In the genomic region with DNA sequence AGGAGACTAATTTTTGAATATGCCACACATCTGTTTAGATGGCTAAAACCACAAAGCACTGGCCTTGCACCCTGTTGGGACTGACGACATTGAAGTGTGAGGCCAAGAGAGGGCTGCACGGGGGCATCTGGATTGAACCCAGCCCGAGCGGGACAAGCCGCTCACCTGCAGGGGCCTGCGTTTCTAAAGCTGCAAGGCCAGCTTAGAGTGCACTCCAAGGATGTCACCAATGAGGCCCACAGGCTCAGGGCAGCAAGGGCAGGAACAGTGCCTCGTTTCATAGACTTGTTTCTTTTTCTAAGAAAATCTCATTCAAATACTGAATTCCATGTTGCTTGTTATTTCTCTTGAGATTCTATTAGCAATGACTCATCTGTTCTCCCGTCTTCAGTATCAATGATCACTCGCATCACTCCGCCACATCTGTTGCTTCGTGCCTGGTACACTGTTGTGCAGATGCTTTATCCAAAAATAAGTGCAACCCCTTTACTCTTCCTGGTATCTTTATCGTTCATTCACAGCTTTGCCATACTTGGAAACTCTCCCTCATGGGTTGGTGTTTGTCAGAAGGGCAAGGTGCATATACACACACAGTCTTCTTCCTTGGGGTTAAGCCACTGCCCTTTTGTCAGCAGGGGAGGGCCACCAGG, we compare ENCODE assay signal across 32 cellular contexts.
DNase-seq lines count a peak whose midpoint lies in the region; ATAC-seq, FAIRE-seq and TF ChIP-seq lines count a peak whose summit lies in the region.
"Had no signal": no experiment of that assay in that cellular context is flagged by ENCODE, and none has a peak within 500 bp of the region (broad histone marks: within the 10 kb centered on the region; RNA-seq: fewer than 3 reads in every experiment).

No MANE protein-coding gene starts in this region.

- H3K27ac Mint-ChIP-seq in activated T-cell treated with anti-CD3 and anti-CD28 coated beads, Interleukin-2, amount 50 U/mL, for 24 hours = peak overlapping the region; percentile 98
- no peak overlapping the region for H3K27ac Mint-ChIP-seq in astrocyte (ENCODE audit: unreplicated experiment)
- peak overlapping the region in 6 of 9 donors; percentile 12 to 70 (median 30) for H3K27ac Mint-ChIP-seq in naive thymus-derived CD4-positive, alpha-beta T cell
- H3K27ac Mint-ChIP-seq: brain, mesothelial cell of epicardium, nephron had no signal

- ATAC-seq in naive thymus-derived CD4-positive, alpha-beta T cell = no peak
- ATAC-seq in GM19455 (IDR thresholded peaks at IDR 0.05; ENCODE audit: unreplicated experiment) = no peak
- no peak for ATAC-seq in GM18861 (IDR thresholded peaks at IDR 0.05; ENCODE audit: unreplicated experiment)
- ATAC-seq: effector memory CD8-positive, alpha-beta T cell; esophagus mucosa; gastroesophageal sphincter; HCT116; HepG2 had no signal

- no peaks in the 10 kb centered on the region for H3K27me3 ChIP-seq in astrocyte (ENCODE audit: insufficient read depth, low read length)
- no peaks in the 10 kb centered on the region for H3K27me3 ChIP-seq in naive thymus-derived CD4-positive, alpha-beta T cell (ENCODE audit: control insufficient read depth in 2 of 2, insufficient read depth in 2 of 2, low read length in 2 of 2)
- H3K27me3 ChIP-seq: BE2C, colonic mucosa, gastroesophageal sphincter, ovary, spleen, stomach, tibial artery had no signal

- no peaks in the 10 kb centered on the region for H3K4me1 ChIP-seq in astrocyte (ENCODE audit: insufficient read depth, low read length)
- peaks cover 21 to 41% of the 10 kb centered on the region in 2 donors for H3K4me1 ChIP-seq in naive thymus-derived CD4-positive, alpha-beta T cell (ENCODE audit: control insufficient read depth in 2 of 2, insufficient read depth in 2 of 2, low read length in 2 of 2)
- H3K4me1 ChIP-seq: BE2C, colonic mucosa, gastroesophageal sphincter, stomach, tibial artery had no signal

- no peaks in the 10 kb centered on the region for H3K36me3 ChIP-seq in astrocyte (ENCODE audit: insufficient read depth, low read length)
- H3K36me3 ChIP-seq in naive thymus-derived CD4-positive, alpha-beta T cell (ENCODE audit: control insufficient read depth in 2 of 3, insufficient read depth in 3 of 3, low read length in 3 of 3) = no peaks in the 10 kb centered on the region
- H3K36me3 ChIP-seq: BE2C, colonic mucosa, ovary had no signal

- peaks cover 6% of the 10 kb centered on the region for H4K20me1 ChIP-seq in astrocyte (ENCODE audit: insufficient read depth, low read length)

- intact Hi-C loops in naive thymus-derived CD4-positive, alpha-beta T cell (cut with micrococcal nuclease) = loop anchor here in 1 of 2 donors (5.0 kb wide), 2 partner anchors 36 to 109 kb away; no protein-coding TSS in a partner anchor

- H3K4me3 Mint-ChIP-seq in activated T-cell treated with anti-CD3 and anti-CD28 coated beads, Interleukin-2, amount 50 U/mL, for 24 hours = no peak overlapping the region
- H3K4me3 Mint-ChIP-seq in astrocyte (ENCODE audit: unreplicated experiment) = no peak overlapping the region
- peak overlapping the region in 1 of 10 donors; percentile 18 for H3K4me3 Mint-ChIP-seq in naive thymus-derived CD4-positive, alpha-beta T cell
- H3K4me3 Mint-ChIP-seq: brain; effector memory CD8-positive, alpha-beta T cell; mesothelial cell of epicardium; nephron had no signal

- H3K27me3 Mint-ChIP-seq in activated T-cell treated with anti-CD3 and anti-CD28 coated beads, Interleukin-2, amount 50 U/mL, for 24 hours = no peaks in the 10 kb centered on the region
- no peaks in the 10 kb centered on the region for H3K27me3 Mint-ChIP-seq in astrocyte (ENCODE audit: low read depth, unreplicated experiment)
- H3K27me3 Mint-ChIP-seq in naive thymus-derived CD4-positive, alpha-beta T cell = no peaks in the 10 kb centered on the region
- H3K27me3 Mint-ChIP-seq: effector memory CD8-positive, alpha-beta T cell had no signal

- CTCF ChIA-PET in naive thymus-derived CD4-positive, alpha-beta T cell (lab: Charles Lee) = no interaction called here

- no peak overlapping the region for H3K9ac ChIP-seq in astrocyte (ENCODE audit: low read length)

- no peak overlapping the region for H3K4me3 ChIP-seq in astrocyte (ENCODE audit: insufficient read depth, low read depth, low read length)
- H3K4me3 ChIP-seq in naive thymus-derived CD4-positive, alpha-beta T cell (ENCODE audit: low read length) = no peak overlapping the region
- H3K4me3 ChIP-seq: colonic mucosa, gastroesophageal sphincter, ovary, spleen, stomach, tibial artery had no signal

- H3K9me3 Mint-ChIP-seq in activated T-cell treated with anti-CD3 and anti-CD28 coated beads, Interleukin-2, amount 50 U/mL, for 24 hours = no peaks in the 10 kb centered on the region
- H3K9me3 Mint-ChIP-seq in astrocyte (ENCODE audit: unreplicated experiment) = no peaks in the 10 kb centered on the region
- peaks cover 0 to 3% (median 0%) of the 10 kb centered on the region in 11 donors for H3K9me3 Mint-ChIP-seq in naive thymus-derived CD4-positive, alpha-beta T cell
- H3K9me3 Mint-ChIP-seq: effector memory CD8-positive, alpha-beta T cell had no signal

- no peaks in the 10 kb centered on the region for H3K9me3 ChIP-seq in astrocyte (ENCODE audit: insufficient read depth, low read depth, low read length)
- H3K9me3 ChIP-seq in naive thymus-derived CD4-positive, alpha-beta T cell (ENCODE audit: control insufficient read depth in 2 of 3, low read length in 3 of 3) = no peaks in the 10 kb centered on the region
- H3K9me3 ChIP-seq: BE2C, colonic mucosa, gastroesophageal sphincter, ovary, spleen, stomach, tibial artery had no signal

- no peak for FAIRE-seq in astrocyte (lab: Jason Lieb, UNC)
- FAIRE-seq: HepG2, islet of Langerhans, RCC 7860 had no signal

- H3K4me1 Mint-ChIP-seq in activated T-cell treated with anti-CD3 and anti-CD28 coated beads, Interleukin-2, amount 50 U/mL, for 24 hours (ENCODE audit: low read depth) = peaks cover 94% of the 10 kb centered on the region
- H3K4me1 Mint-ChIP-seq in astrocyte (ENCODE audit: low read depth, unreplicated experiment) = peaks cover 4% of the 10 kb centered on the region
- H3K4me1 Mint-ChIP-seq in naive thymus-derived CD4-positive, alpha-beta T cell = peaks cover 48 to 88% (median 79%) of the 10 kb centered on the region in 7 donors
- H3K4me1 Mint-ChIP-seq: mesothelial cell of epicardium had no signal

- H3K79me2 ChIP-seq in astrocyte (ENCODE audit: insufficient read depth, low read length) = no peaks in the 10 kb centered on the region

- H3K4me2 ChIP-seq in astrocyte (ENCODE audit: low read length) = no peak overlapping the region

- no peak overlapping the region for H2AFZ ChIP-seq in astrocyte (ENCODE audit: low read depth, low read length)

- no peak overlapping the region for H3K27ac ChIP-seq in astrocyte (ENCODE audit: low read depth, low read length)
- no peak overlapping the region for H3K27ac ChIP-seq in naive thymus-derived CD4-positive, alpha-beta T cell (ENCODE audit: low read depth, low read length)
- H3K27ac ChIP-seq: colonic mucosa, gastroesophageal sphincter, HL-60, ovary, spleen, stomach, tibial artery had no signal

- TF ChIP-seq CTCF in astrocyte (IDR thresholded peaks at IDR 0.05; ENCODE audit: insufficient read depth, low read depth, low read length) = no peak

- peaks cover 39% of the 10 kb centered on the region for H3K36me3 Mint-ChIP-seq in activated T-cell treated with anti-CD3 and anti-CD28 coated beads, Interleukin-2, amount 50 U/mL, for 24 hours (ENCODE audit: low read depth)
- H3K36me3 Mint-ChIP-seq in astrocyte (ENCODE audit: low read depth, unreplicated experiment) = peaks cover 13% of the 10 kb centered on the region
- peaks cover 4 to 23% (median 13%) of the 10 kb centered on the region in 5 donors for H3K36me3 Mint-ChIP-seq in naive thymus-derived CD4-positive, alpha-beta T cell

- no peak for DNase-seq in activated T-cell treated with anti-CD3 and anti-CD28 coated beads, Interleukin-2, amount 50 U/mL, for 24 hours
- no peak for DNase-seq in activated T-cell treated with anti-CD3 and anti-CD28 coated beads for 4 hours
- peak; percentile 29 for DNase-seq in OCI-M1 (lab: John Stamatoyannopoulos, UW)
- DNase-seq in astrocyte (ENCODE audit: low read depth) = peak; percentile 2
- DNase-seq in naive thymus-derived CD4-positive, alpha-beta T cell = no peak
- no peak for DNase-seq in OCI-M2 (lab: John Stamatoyannopoulos, UW; ENCODE audit: unreplicated experiment)
- DNase-seq: activated CD4-positive, alpha-beta T cell treated with anti-CD3 and anti-CD28 coated beads for 48 hours; BE2C; Calu3; colonic mucosa; effector memory CD8-positive, alpha-beta T cell; NCI-H1694 treated with DMSO at 0.1 percent for 48 hours; NCI-H2171; NCI-H524; NK-92 treated with Interleukin-12 subunit alpha and Interleukin-12 subunit beta, amount 100 ng/mL, for 24 hours; ovary; spleen; stimulated activated CD4-positive, alpha-beta T cell treated with anti-CD3 and anti-CD28 coated beads, Interleukin-4, amount 100 ng/mL, for 24 hours; stomach; tibial artery had no signal

- POLR2A ChIA-PET in naive thymus-derived CD4-positive, alpha-beta T cell (lab: Charles Lee) = no interaction called here

Comparison
In these comparisons a context has a peak if more than half of its experiments do, and no peak if none do; other contexts are left out.
1. DNase-seq: peak in OCI-M1 (single experiment) and astrocyte (single experiment); none in activated T-cell treated with anti-CD3 and anti-CD28 coated beads, Interleukin-2, amount 50 U/mL, for 24 hours (single experiment), activated T-cell treated with anti-CD3 and anti-CD28 coated beads for 4 hours (single experiment), naive thymus-derived CD4-positive, alpha-beta T cell (0 of 9) and OCI-M2 (single experiment).